Comparison of ENCODE assay signal across 21 cellular contexts in genomic region chr12:128008341-128008740, GRCh38.
A peak's percentile ranks its signal among the peaks of the same experiment; 100 is the strongest.
DNase-seq lines count a peak whose midpoint lies in the region; ATAC-seq and TF ChIP-seq lines count a peak whose summit lies in the region.
"Had no signal": no experiment of that assay in that cellular context is flagged by ENCODE, and none has a peak within 500 bp of the region (broad histone marks: within the 10 kb centered on the region; RNA-seq: fewer than 3 reads in every experiment).

No MANE protein-coding gene starts in this region.

- H3K9me3 ChIP-seq in mesenchymal stem cell (ENCODE audit: control insufficient read depth, low read length) (no peaks in the 10 kb centered on the region), right lobe of liver (no peaks in the 10 kb centered on the region)
- H3K9me3 ChIP-seq: breast epithelium had no signal

- peaks cover 74% of the 10 kb centered on the region for H3K36me3 Mint-ChIP-seq in WTC11
- H3K36me3 Mint-ChIP-seq: activated naive CD8-positive, alpha-beta T cell; immature natural killer cell had no signal

- no peak overlapping the region for H2BK120ac ChIP-seq in mesenchymal stem cell (ENCODE audit: low read depth, low read length)

- no peaks in the 10 kb centered on the region for H3K4me1 Mint-ChIP-seq in WTC11
- H3K4me1 Mint-ChIP-seq: activated T-helper 17 cell treated with anti-CD3 and anti-CD28 coated beads, Interleukin-2, amount 50 U/mL, for 72 hours; immature natural killer cell had no signal

- H3K4ac ChIP-seq in mesenchymal stem cell (ENCODE audit: low read depth in 1 of 2, low read length in 2 of 2): no peak overlapping the region

- no peak overlapping the region for H2AFZ ChIP-seq in mesenchymal stem cell (ENCODE audit: low read depth, low read length)

- no peak overlapping the region for H2BK15ac ChIP-seq in mesenchymal stem cell (ENCODE audit: low read depth, poor library complexity, severe bottlenecking)

- H3K9ac ChIP-seq in mesenchymal stem cell (ENCODE audit: low read length): no peak overlapping the region

- H3K14ac ChIP-seq in mesenchymal stem cell (ENCODE audit: low read length in 2 of 2): no peak overlapping the region

- intact Hi-C loops in right lobe of liver (cut with DNase I): no loop called here

- H3K27me3 Mint-ChIP-seq in WTC11 (ENCODE audit: low read depth): peaks cover 3% of the 10 kb centered on the region; the same call in 1 of the 2 replicates
- H3K27me3 Mint-ChIP-seq: activated naive CD8-positive, alpha-beta T cell; activated T-helper 17 cell treated with anti-CD3 and anti-CD28 coated beads, Interleukin-2, amount 50 U/mL, for 72 hours had no signal

- H3K27me3 ChIP-seq in brain microvascular endothelial cell (replicated peaks): no peaks in the 10 kb centered on the region
- H3K27me3 ChIP-seq in mesenchymal stem cell (ENCODE audit: control insufficient read depth in 1 of 2, insufficient read depth in 1 of 2, low read length in 2 of 2): peaks cover 0 to 8% of the 10 kb centered on the region in 2 experiments
- no peaks in the 10 kb centered on the region for H3K27me3 ChIP-seq in right lobe of liver
- H3K27me3 ChIP-seq: breast epithelium had no signal

- H4K8ac ChIP-seq in mesenchymal stem cell (ENCODE audit: low read length): no peak overlapping the region

- POLR2A ChIA-PET in WTC11 (lab: Charles Lee): no interaction called here

- DNase-seq in A172 (ENCODE audit: low spot score) (peak; percentile 58), LHCN-M2 (ENCODE audit: low read depth) (peak; percentile 71), brain microvascular endothelial cell (peak; percentile 76), mesenchymal stem cell (peak; percentile 29), right lobe of liver (no peak), T-helper 1 cell (no peak), WTC11 (ENCODE audit: low spot score) (no peak), NCI-H524 (lab: John Stamatoyannopoulos, UW) (no peak)
- DNase-seq: activated CD4-positive, alpha-beta T cell treated with anti-CD3 and anti-CD28 coated beads for 48 hours; cortex of kidney; immature natural killer cell; NCI-H1105 treated with DMSO at 0.1 percent for 48 hours; NCI-H524 treated with DMSO at 0.1 percent for 48 hours; nucleus accumbens; stimulated activated CD4-positive, alpha-beta T cell treated with anti-CD3 and anti-CD28 coated beads, Interleukin-15, amount 100 ng/mL, for 24 hours; SW 1271 had no signal

- H3K9me3 Mint-ChIP-seq in WTC11: peaks cover 77% of the 10 kb centered on the region
- H3K9me3 Mint-ChIP-seq: immature natural killer cell had no signal

- H3K23ac ChIP-seq in mesenchymal stem cell (ENCODE audit: low read length in 2 of 2): no peak overlapping the region

- in situ Hi-C loops in brain microvascular endothelial cell (cut with HindIII; ENCODE audit: low pct_ligation_motif_present, low sequenced_read_pairs): no loop called here

- CTCF ChIA-PET in WTC11 (lab: Charles Lee): no interaction called here

- no peak overlapping the region for H3K27ac Mint-ChIP-seq in WTC11
- H3K27ac Mint-ChIP-seq: activated naive CD8-positive, alpha-beta T cell; activated T-helper 17 cell treated with anti-CD3 and anti-CD28 coated beads, Interleukin-2, amount 50 U/mL, for 72 hours; immature natural killer cell had no signal

- no peak for ATAC-seq in right lobe of liver
- no peak for ATAC-seq in WTC11
- ATAC-seq: activated T-helper 17 cell treated with anti-CD3 and anti-CD28 coated beads, Interleukin-2, amount 50 U/mL, for 72 hours had no signal

- H4K91ac ChIP-seq in mesenchymal stem cell (ENCODE audit: low read length): no peak overlapping the region

- H3K18ac ChIP-seq in mesenchymal stem cell (ENCODE audit: low read depth in 1 of 2, low read length in 2 of 2): no peak overlapping the region

- no peak for TF ChIP-seq POLR2A in right lobe of liver (IDR thresholded peaks at IDR 0.05)

- H3K36me3 ChIP-seq in brain microvascular endothelial cell (replicated peaks) (no peaks in the 10 kb centered on the region), mesenchymal stem cell (ENCODE audit: control insufficient read depth in 1 of 2, insufficient read depth in 2 of 2, low read depth in 1 of 2, low read length in 2 of 2) (no peaks in the 10 kb centered on the region), right lobe of liver (no peaks in the 10 kb centered on the region)
- H3K36me3 ChIP-seq: breast epithelium had no signal

- H3K4me3 ChIP-seq in brain microvascular endothelial cell (ENCODE audit: low read depth, low read length) (no peak overlapping the region), mesenchymal stem cell (ENCODE audit: insufficient read depth in 1 of 2, low read depth in 1 of 2, low read length in 2 of 2) (no peak overlapping the region), right lobe of liver (no peak overlapping the region)
- H3K4me3 ChIP-seq: breast epithelium had no signal

- TF ChIP-seq CTCF in brain microvascular endothelial cell (IDR thresholded peaks at IDR 0.05; ENCODE audit: low read depth, low read length, missing control alignments) (no peak), right lobe of liver (IDR thresholded peaks at IDR 0.05) (no peak), WTC11 (IDR thresholded peaks at IDR 0.05) (no peak)

- no peak overlapping the region for H3K4me3 Mint-ChIP-seq in WTC11
- H3K4me3 Mint-ChIP-seq: activated naive CD8-positive, alpha-beta T cell; activated T-helper 17 cell treated with anti-CD3 and anti-CD28 coated beads, Interleukin-2, amount 50 U/mL, for 72 hours; immature natural killer cell had no signal

- H3K27ac ChIP-seq in brain microvascular endothelial cell (peak overlapping the region; percentile 78), mesenchymal stem cell (ENCODE audit: low read length, poor library complexity, severe bottlenecking) (no peak overlapping the region), right lobe of liver (no peak overlapping the region)
- H3K27ac ChIP-seq: 22Rv1, breast epithelium, C4-2B had no signal

- H2BK5ac ChIP-seq in mesenchymal stem cell (ENCODE audit: low read depth, low read length, poor library complexity, severe bottlenecking): no peak overlapping the region

- 50% methylated on average over 1 of the region's 3 CpGs for WGBS in mesenchymal stem cell
- WGBS in right lobe of liver (ENCODE audit: insufficient coverage, low coverage, low lambda C conversion rate, missing lambda C conversion rate): 47% methylated on average over 3 of the region's 3 CpGs

- no peaks in the 10 kb centered on the region for H3K79me1 ChIP-seq in mesenchymal stem cell (replicated peaks; ENCODE audit: low read length, poor library complexity, severe bottlenecking)

- no peak overlapping the region for H2AK5ac ChIP-seq in mesenchymal stem cell (ENCODE audit: low read length, severe bottlenecking)

- no peak overlapping the region for H3K4me2 ChIP-seq in mesenchymal stem cell (ENCODE audit: low read length, poor library complexity, severe bottlenecking)

- no peak overlapping the region for H2BK12ac ChIP-seq in mesenchymal stem cell (ENCODE audit: low read length in 2 of 2)

- H3K4me1 ChIP-seq in mesenchymal stem cell (ENCODE audit: control insufficient read depth, insufficient read depth, low read depth, low read length) (no peaks in the 10 kb centered on the region), right lobe of liver (no peaks in the 10 kb centered on the region)
- H3K4me1 ChIP-seq: breast epithelium had no signal

TF ChIP-seq in WTC11, 78 proteins besides CTCF, POLR2A, EP300 and RAD21 (continues in another document):
- TF ChIP-seq PRRX2 (CRISPR knock-in tag; IDR thresholded peaks at IDR 0.05) (no peak), OVOL2 (CRISPR knock-in tag; IDR thresholded peaks at IDR 0.05; ENCODE audit: borderline replicate concordance) (no peak), ZNF263 (CRISPR knock-in tag; IDR thresholded peaks at IDR 0.05; ENCODE audit: low read depth) (no peak), CDX4 (CRISPR knock-in tag; IDR thresholded peaks at IDR 0.05; ENCODE audit: borderline replicate concordance) (no peak), AFF4 (CRISPR knock-in tag; IDR thresholded peaks at IDR 0.05; ENCODE audit: borderline replicate concordance) (no peak), USF1 (CRISPR knock-in tag; IDR thresholded peaks at IDR 0.05) (no peak), ZBTB21 (CRISPR knock-in tag; IDR thresholded peaks at IDR 0.05; ENCODE audit: borderline replicate concordance) (no peak)

Comparison
In these comparisons a context has a peak if more than half of its experiments do, and no peak if none do; other contexts are left out.
1. DNase-seq: peak in A172 (single experiment), LHCN-M2 (single experiment), brain microvascular endothelial cell (single experiment) and mesenchymal stem cell (single experiment); none in right lobe of liver (0 of 3), T-helper 1 cell (0 of 5), WTC11 (single experiment) and NCI-H524 (0 of 2).